33 cellular contexts compared by ENCODE assay signal in the genomic region with DNA sequence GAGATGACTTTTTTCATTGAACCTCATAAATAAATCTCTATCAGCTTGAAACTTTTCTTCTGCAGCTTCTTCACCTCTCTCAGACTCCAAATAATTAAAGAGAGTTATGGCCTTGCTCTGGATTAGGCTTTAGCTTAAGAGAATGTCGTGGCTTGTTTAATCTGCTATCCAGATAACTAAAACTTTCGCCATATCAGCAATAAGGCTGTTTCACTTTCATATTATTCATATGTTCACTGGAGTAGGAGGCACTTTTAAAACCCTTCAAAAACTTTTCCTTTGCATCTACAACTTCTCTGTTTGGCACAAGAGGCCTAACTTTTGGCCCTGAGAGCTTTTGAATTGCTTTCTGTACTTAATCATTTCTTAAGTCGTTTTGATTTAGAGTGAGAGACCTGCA.
"Had no signal": no experiment of that assay in that cellular context is flagged by ENCODE, and none has a peak within 500 bp of the region (broad histone marks: within the 10 kb centered on the region; RNA-seq: fewer than 3 reads in every experiment).

No MANE protein-coding gene starts in this region.

- H3K36me3 ChIP-seq: MG63, Peyer's patch, SJCRH30 had no signal

- H3K4me1 ChIP-seq: Peyer's patch, SJCRH30 had no signal

- H3K36me3 Mint-ChIP-seq: T-cell had no signal

- ATAC-seq: PC-3, Right ventricle myocardium inferior, SK-N-SH treated with all-trans-retinoic acid at 6 μM for 48 hours, T-cell had no signal

- H3K27me3 ChIP-seq: MG63, Peyer's patch, SJCRH30 had no signal

- DNase-seq: Kasumi-1, KBM-7, MG63, MV-4-11, NCI-H1092, NCI-H1105, NCI-H1417, NCI-H1436, NCI-H146, NCI-H1694, NCI-H187, NCI-H1930, NCI-H2029 treated with DMSO at 0.1 percent for 48 hours, NCI-H2081 treated with DMSO at 0.1 percent for 48 hours, NCI-H2107, NCI-H2171, NCI-H226, NCI-H446 treated with DMSO at 0.1 percent for 48 hours, NCI-H510A, NCI-H524, NCI-H526, NCI-H69, NCI-H748 treated with DMSO at 0.1 percent for 48 hours, PC-3, Peyer's patch, SHP77, SIG-M5, SJCRH30, T-cell had no signal

- H3K4me3 Mint-ChIP-seq: T-cell had no signal

- H3K4me1 Mint-ChIP-seq: T-cell had no signal

- H3K27me3 Mint-ChIP-seq: T-cell had no signal

- H3K4me3 ChIP-seq: MG63, Peyer's patch, SJCRH30, SK-N-MC had no signal

- H3K27ac Mint-ChIP-seq: T-cell had no signal

- H3K9me3 ChIP-seq: MG63, Peyer's patch, SJCRH30 had no signal

- H3K27ac ChIP-seq: Peyer's patch, RWPE1, SJCRH30, SK-N-MC had no signal
